Comparison of ENCODE assay signal across 1 cellular context in the genomic region with DNA sequence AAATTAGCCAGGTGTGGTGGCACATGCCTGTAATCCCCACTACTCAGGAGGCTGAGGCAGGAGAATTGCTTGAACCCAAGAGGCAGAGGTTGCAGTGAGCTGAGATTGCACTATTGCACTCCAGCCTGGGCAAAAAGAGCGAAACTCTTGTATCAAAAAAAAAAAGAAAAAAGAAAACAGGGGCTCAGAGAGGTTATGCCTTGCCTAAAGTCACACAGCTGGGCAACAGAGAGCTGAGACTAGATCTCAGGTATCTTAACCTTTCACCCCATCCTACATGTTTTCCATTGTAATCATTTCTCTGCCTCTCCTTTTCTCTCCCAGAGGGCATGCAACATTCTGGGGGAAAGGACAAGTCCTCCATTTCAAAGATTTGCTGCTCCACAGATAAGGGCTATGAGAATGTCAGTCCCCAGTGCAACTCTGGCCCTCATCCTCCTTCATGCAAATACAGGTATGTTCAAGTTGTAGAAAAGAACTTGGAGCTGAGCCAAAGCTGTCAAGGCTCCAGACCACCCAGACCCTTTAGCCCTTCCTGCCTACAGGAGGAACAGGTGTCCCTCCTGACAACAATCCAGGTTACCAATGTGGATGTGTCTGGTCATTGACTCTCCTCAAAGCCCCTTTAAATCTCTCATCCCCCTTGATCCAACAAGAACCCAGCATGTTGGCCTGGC.
A peak's percentile ranks its signal among the peaks of the same experiment; 100 is the strongest.
TF ChIP-seq lines count a peak whose summit lies in the region.

No MANE protein-coding gene starts in this region.

TF ChIP-seq in HepG2, 621 proteins besides CTCF, POLR2A, EP300 and RAD21:
- TF ChIP-seq ZNF768 (CRISPR knock-in tag; IDR thresholded peaks at IDR 0.05) (peak; percentile 27; the same call in 1 of the 2 replicates), HNRNPH1 (optimal IDR thresholded peaks at IDR 0.05; ENCODE audit: low read depth, low read length) (no peak)
